8 cellular contexts compared by ENCODE assay signal in genomic region chr17:32609085-32609484, GRCh38.
DNase-seq lines count a peak whose midpoint lies in the region; ATAC-seq and TF ChIP-seq lines count a peak whose summit lies in the region.

No MANE protein-coding gene starts in this region.

- peak; percentile 67 to 74 (median 73) for DNase-seq in CD4-positive, alpha-beta memory T cell
- peak; percentile 78 for DNase-seq in OCI-LY7 (ENCODE audit: low spot score)
- peak; percentile 49 for DNase-seq in activated T-cell treated with anti-CD3 and anti-CD28 coated beads for 24 hours (ENCODE audit: low read depth)
- DNase-seq in glomerular visceral epithelial cell (ENCODE audit: extremely low spot score) = peak; percentile 84
- peak; percentile 33 to 65 (median 41) for DNase-seq in stimulated activated CD4-positive, alpha-beta T cell treated with anti-CD3 and anti-CD28 coated beads, TNF-alpha, amount 100 ng/mL, for 24 hours (ENCODE audit: low read depth in 3 of 3)
- DNase-seq in epidermal melanocyte (ENCODE audit: insufficient read length, low spot score) = no peak

- no peak overlapping the region for H3K4me3 ChIP-seq in CD4-positive, alpha-beta memory T cell (ENCODE audit: low read length in 2 of 2)
- no peak overlapping the region for H3K4me3 ChIP-seq in OCI-LY7 (ENCODE audit: low read depth, low read length, poor library complexity, severe bottlenecking)

- TF ChIP-seq CTCF in OCI-LY7 (conservative IDR thresholded peaks at IDR 0.05; ENCODE audit: low read length) = peak; percentile 83

- peaks cover 0 to 4% of the 10 kb centered on the region in 2 donors for H3K36me3 Mint-ChIP-seq in CD4-positive, alpha-beta memory T cell

- H3K36me3 ChIP-seq in CD4-positive, alpha-beta memory T cell (ENCODE audit: insufficient read depth, low read length) = no peaks in the 10 kb centered on the region
- no peaks in the 10 kb centered on the region for H3K36me3 ChIP-seq in OCI-LY7 (ENCODE audit: insufficient read depth, low read length)

- H3K9me2 ChIP-seq in OCI-LY7 (ENCODE audit: insufficient read depth, low read length) = no peaks in the 10 kb centered on the region

- H3K4me1 ChIP-seq in CD4-positive, alpha-beta memory T cell (ENCODE audit: insufficient read depth, low read length) = no peaks in the 10 kb centered on the region
- H3K4me1 ChIP-seq in OCI-LY7 (ENCODE audit: insufficient read depth, low read length, poor library complexity, severe bottlenecking) = no peaks in the 10 kb centered on the region

- POLR2A ChIA-PET in CD4-positive, alpha-beta memory T cell (lab: Charles Lee; ENCODE audit: partially characterized antibody) = no interaction called here
- POLR2A ChIA-PET in OCI-LY7 (lab: Charles Lee) = no interaction called here

- no peaks in the 10 kb centered on the region for H3K27me3 ChIP-seq in CD4-positive, alpha-beta memory T cell (ENCODE audit: insufficient read depth, low read length)

- no TSS peak for BruUV-seq in OCI-LY7 (replicated peaks; lab: Mats Ljungman, UMichigan)

- H2AFZ ChIP-seq in OCI-LY7 (ENCODE audit: low read length) = no peak overlapping the region

- H3K79me2 ChIP-seq in OCI-LY7 (ENCODE audit: insufficient read depth, low read depth, low read length) = no peaks in the 10 kb centered on the region

- H3K9me3 ChIP-seq in CD4-positive, alpha-beta memory T cell (ENCODE audit: control insufficient read depth in 1 of 2, low read length in 2 of 2) = no peaks in the 10 kb centered on the region
- H3K9me3 ChIP-seq in OCI-LY7 (ENCODE audit: low read length) = no peaks in the 10 kb centered on the region

- no peaks in the 10 kb centered on the region for H3K9me3 Mint-ChIP-seq in CD4-positive, alpha-beta memory T cell

- ATAC-seq in GM21737 (IDR thresholded peaks at IDR 0.05; ENCODE audit: unreplicated experiment) (peak; percentile 74), HG02588 (IDR thresholded peaks at IDR 0.05; ENCODE audit: unreplicated experiment) (no peak)

- H4K20me1 ChIP-seq in OCI-LY7 (ENCODE audit: insufficient read depth, low read length) = no peaks in the 10 kb centered on the region

- H3K27me3 Mint-ChIP-seq in CD4-positive, alpha-beta memory T cell = no peaks in the 10 kb centered on the region

- CTCF ChIA-PET in CD4-positive, alpha-beta memory T cell (lab: Charles Lee; ENCODE audit: partially characterized antibody) = interaction anchor here (1.0 to 3.3 kb wide), 3 partner anchors 71 to 146 kb away, joined by 3 to 30 read pairs (median 30); no protein-coding TSS in a partner anchor
- CTCF ChIA-PET in OCI-LY7 (lab: Charles Lee; ENCODE audit: unreplicated experiment) = no interaction called here

- intact Hi-C loops in CD4-positive, alpha-beta memory T cell (cut with micrococcal nuclease) = loop anchor here (1.0 to 2.0 kb wide), 4 partner anchors 84 to 147 kb away; no protein-coding TSS in a partner anchor
- intact Hi-C loops in OCI-LY7 (cut with micrococcal nuclease; ENCODE audit: unreplicated experiment) = loop anchor here (1.0 to 5.0 kb wide), 2 partner anchors 126 to 147 kb away; no protein-coding TSS in a partner anchor

- H3K4me2 ChIP-seq in OCI-LY7 (ENCODE audit: low read length) = no peak overlapping the region

- H3K4me1 Mint-ChIP-seq in CD4-positive, alpha-beta memory T cell = peaks cover 5 to 9% (median 5%) of the 10 kb centered on the region in 4 donors

- H3K4me3 Mint-ChIP-seq in CD4-positive, alpha-beta memory T cell = no peak overlapping the region

- peak overlapping the region in 3 of 7 donors; percentile 3 to 56 (median 11) for H3K27ac Mint-ChIP-seq in CD4-positive, alpha-beta memory T cell

- H3K27ac ChIP-seq in CD4-positive, alpha-beta memory T cell (ENCODE audit: low read depth, low read length) = no peak overlapping the region
- H3K27ac ChIP-seq in OCI-LY7 (ENCODE audit: low read depth, low read length, poor library complexity, severe bottlenecking) = no peak overlapping the region
